Comparison of ENCODE assay signal across 24 cellular contexts in the genomic region with DNA sequence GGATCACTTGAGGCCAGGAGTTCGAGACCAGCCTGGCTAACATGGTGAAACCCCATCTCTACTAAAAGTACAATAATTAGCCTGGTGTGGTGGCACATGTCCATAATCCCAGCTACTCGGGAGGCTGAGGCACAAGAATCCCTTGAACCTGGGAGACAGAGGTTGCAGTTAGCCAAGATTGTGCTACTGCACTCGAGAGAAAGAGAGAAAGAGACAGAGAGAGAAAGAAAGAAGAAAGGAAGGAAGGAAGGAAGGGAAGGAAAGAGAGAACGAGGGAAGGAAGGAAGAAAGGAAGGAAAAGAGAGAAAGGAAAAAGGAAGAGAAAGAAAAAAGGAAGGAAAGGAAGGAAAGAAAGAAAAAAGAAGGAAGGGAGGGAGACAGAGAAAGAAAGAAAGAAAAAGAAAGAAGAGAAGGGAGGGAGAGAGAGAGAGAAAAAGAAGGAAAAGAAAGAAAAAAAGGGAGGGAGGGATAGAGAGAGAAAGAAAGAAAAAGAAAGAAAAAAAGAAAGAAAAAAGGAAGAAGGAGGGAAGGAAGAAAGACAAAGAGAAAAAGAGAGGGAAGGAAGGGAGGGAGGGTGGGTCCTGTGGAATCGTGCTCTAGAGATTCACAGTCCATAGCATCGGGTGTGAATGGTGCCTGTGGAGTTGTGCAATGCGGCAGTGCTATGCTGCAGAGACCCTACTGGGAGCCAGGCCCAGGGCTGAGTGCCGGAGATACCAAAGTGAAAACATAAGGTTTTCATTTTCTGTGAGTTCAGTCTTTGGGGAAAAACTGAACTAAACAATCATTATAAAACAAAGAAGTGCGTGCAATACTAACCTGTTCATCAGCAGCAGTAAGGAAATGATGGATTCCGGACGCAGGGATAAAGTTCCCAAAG. TPM values are rescaled to one million over a fixed set of nuclear protein-coding genes. Genes with fewer than 3 reads are reported as not detected.
A peak's percentile ranks its signal among the peaks of the same experiment; 100 is the strongest.
DNase-seq lines count a peak whose midpoint lies in the region; ATAC-seq, FAIRE-seq and TF ChIP-seq lines count a peak whose summit lies in the region.
"Had no signal": no experiment of that assay in that cellular context is flagged by ENCODE, and none has a peak within 500 bp of the region (broad histone marks: within the 10 kb centered on the region; RNA-seq: fewer than 3 reads in every experiment).

No MANE protein-coding gene starts in this region.

- H3K27me3 Mint-ChIP-seq in WTC11 (ENCODE audit: low read depth) = peaks cover 17% of the 10 kb centered on the region
- H3K27me3 Mint-ChIP-seq in activated T-helper 17 cell treated with anti-CD3 and anti-CD28 coated beads, Interleukin-2, amount 50 U/mL, for 72 hours = peaks cover 32% of the 10 kb centered on the region

- peaks cover 4% of the 10 kb centered on the region; the same call in 1 of the 2 replicates for H3K9me3 Mint-ChIP-seq in WTC11
- no peaks in the 10 kb centered on the region for H3K9me3 Mint-ChIP-seq in activated T-helper 17 cell treated with anti-CD3 and anti-CD28 coated beads, Interleukin-2, amount 50 U/mL, for 72 hours
- H3K9me3 Mint-ChIP-seq: activated CD4-positive, alpha-beta memory T cell treated with anti-CD3 and anti-CD28 coated beads, Interleukin-2, amount 10 ng/mL, durations not matched to agents 7 days and 5 days; activated naive CD4-positive, alpha-beta T cell treated with anti-CD3 and anti-CD28 coated beads, Interleukin-2, amount 50 U/mL, for 72 hours; activated T-cell treated with anti-CD3 and anti-CD28 coated beads, Interleukin-2, amount 50 U/mL, for 4 hours had no signal

- no peaks in the 10 kb centered on the region for H3K9me3 ChIP-seq in HepG2 (ENCODE audit: low read length)
- no peaks in the 10 kb centered on the region for H3K9me3 ChIP-seq in right lobe of liver
- H3K9me3 ChIP-seq: left ventricle myocardium inferior had no signal

- no TSS peak for BruUV-seq in HepG2 (replicated peaks; lab: Mats Ljungman, UMichigan)

- H3K27me3 ChIP-seq in HepG2 (ENCODE audit: control insufficient read depth in 1 of 2, insufficient read depth in 2 of 2, low read length in 2 of 2) (no peaks in the 10 kb centered on the region; a peak in 2 of 5 replicates), right lobe of liver (no peaks in the 10 kb centered on the region)

- TF ChIP-seq CTCF in HepG2 (CRISPR knock-in tag; IDR thresholded peaks at IDR 0.05) (no peak), right lobe of liver (IDR thresholded peaks at IDR 0.05) (no peak), WTC11 (IDR thresholded peaks at IDR 0.05) (no peak), fibroblast of the aortic adventitia (IDR thresholded peaks at IDR 0.05; ENCODE audit: insufficient read depth, low read length) (no peak)

- H3K4me1 ChIP-seq in HepG2 (ENCODE audit: insufficient read depth, low read length) (peaks cover 31% of the 10 kb centered on the region), right lobe of liver (peaks cover 0 to 8% (median 4%) of the 10 kb centered on the region in 4 donors)

- no peak for FAIRE-seq in HepG2 (lab: Jason Lieb, UNC)
- FAIRE-seq: colon had no signal

- peaks cover 29% of the 10 kb centered on the region for H3K4me1 Mint-ChIP-seq in WTC11
- no peaks in the 10 kb centered on the region for H3K4me1 Mint-ChIP-seq in activated T-helper 17 cell treated with anti-CD3 and anti-CD28 coated beads, Interleukin-2, amount 50 U/mL, for 72 hours

- H3K36me3 ChIP-seq in HepG2 (replicated peaks in 1 of 2; ENCODE audit: control insufficient read depth in 1 of 2, insufficient read depth in 2 of 2, low read length in 2 of 2) (no peaks in the 10 kb centered on the region), right lobe of liver (no peaks in the 10 kb centered on the region)
- H3K36me3 ChIP-seq: left ventricle myocardium inferior had no signal

- H3K4me3 ChIP-seq in HepG2 (replicated peaks in 1 of 3; ENCODE audit: insufficient read depth in 1 of 3, low read depth in 2 of 3, low read length in 3 of 3) (no peak overlapping the region), right lobe of liver (no peak overlapping the region), fibroblast of the aortic adventitia (ENCODE audit: low read depth, low read length) (no peak overlapping the region)
- H3K4me3 ChIP-seq: left ventricle myocardium inferior had no signal

- H3K79me2 ChIP-seq in HepG2 (ENCODE audit: insufficient read depth, low read length) = no peaks in the 10 kb centered on the region

- ATAC-seq in HepG2 (no peak), right lobe of liver (no peak), WTC11 (no peak)
- ATAC-seq in activated T-helper 17 cell treated with anti-CD3 and anti-CD28 coated beads, Interleukin-2, amount 50 U/mL, for 72 hours (replicated peaks) = no peak
- ATAC-seq: activated naive CD4-positive, alpha-beta T cell treated with anti-CD3 and anti-CD28 coated beads, Interleukin-2, amount 50 U/mL, for 72 hours; activated T-cell treated with anti-CD3 and anti-CD28 coated beads, Interleukin-2, amount 50 U/mL, for 4 hours had no signal

- POLR2A ChIA-PET in HepG2 (lab: Yijun Ruan, JAX) = no interaction called here
- POLR2A ChIA-PET in WTC11 (lab: Charles Lee) = no interaction called here

- no peak overlapping the region for H3K9ac ChIP-seq in HepG2 (ENCODE audit: insufficient read depth, low read depth, low read length)

- intact Hi-C loops in HepG2 (cut with micrococcal nuclease; ENCODE audit: unreplicated experiment) = loop anchor here (5.0 kb wide), 1 partner anchor 272 kb away; no protein-coding TSS in a partner anchor
- intact Hi-C loops in right lobe of liver (cut with DNase I) = loop anchor here in 1 of 2 donors (10.0 kb wide), 2 partner anchors 85 to 115 kb away; no protein-coding TSS in a partner anchor

- TF ChIP-seq POLR2A in HepG2 (IDR thresholded peaks at IDR 0.05; ENCODE audit: insufficient read depth in 1 of 2, low read depth in 2 of 2, low read length in 2 of 2) (no peak), right lobe of liver (IDR thresholded peaks at IDR 0.05) (no peak)

- no peak for TF ChIP-seq EP300 in HepG2 (IDR thresholded peaks at IDR 0.05; ENCODE audit: low read depth in 2 of 2, low read length in 2 of 2)
- TF ChIP-seq EP300 in HepG2 (CRISPR knock-in tag; IDR thresholded peaks at IDR 0.05; ENCODE audit: borderline replicate concordance) = no peak

- H3K36me3 Mint-ChIP-seq in WTC11 = no peaks in the 10 kb centered on the region
- no peaks in the 10 kb centered on the region for H3K36me3 Mint-ChIP-seq in activated T-helper 17 cell treated with anti-CD3 and anti-CD28 coated beads, Interleukin-2, amount 50 U/mL, for 72 hours (ENCODE audit: low read depth)
- H3K36me3 Mint-ChIP-seq: activated naive CD4-positive, alpha-beta T cell treated with anti-CD3 and anti-CD28 coated beads, Interleukin-2, amount 50 U/mL, for 72 hours; CD8-positive, alpha-beta memory T cell had no signal

- no peak overlapping the region for H3K27ac ChIP-seq in HepG2 (ENCODE audit: extremely low read length, insufficient read depth, low read length)
- H3K27ac ChIP-seq in right lobe of liver = no peak overlapping the region
- H3K27ac ChIP-seq: left ventricle myocardium inferior had no signal

- DNase-seq in HepG2 (ENCODE audit: low spot score) (no peak), right lobe of liver (no peak), WTC11 (ENCODE audit: low spot score) (no peak), fibroblast of the aortic adventitia (ENCODE audit: low read depth) (peak; percentile 89), SHP77 (lab: John Stamatoyannopoulos, UW) (no peak), inferior parietal cortex (ENCODE audit: extremely low spot score) (no peak), cortex of kidney (lab: John Stamatoyannopoulos, UW) (no peak)
- DNase-seq: activated CD4-positive, alpha-beta memory T cell treated with anti-CD3 and anti-CD28 coated beads, Interleukin-2, amount 10 ng/mL, durations not matched to agents 7 days and 5 days; activated CD4-positive, CD25-positive, alpha-beta regulatory T cell; activated T-cell treated with anti-CD3 and anti-CD28 coated beads, Interleukin-2, amount 50 U/mL, for 4 hours; CD8-positive, alpha-beta memory T cell; DMS79; glutamatergic neuron; left ventricle myocardium inferior; NCI-H1417; NCI-H526 treated with DMSO at 0.1 percent for 48 hours; OCI-M1; retina; stimulated activated CD4-positive, alpha-beta T cell treated with anti-CD3 and anti-CD28 coated beads, Interleukin-12 subunit alpha, Interleukin-12 subunit beta, amount 100 ng/mL, for 4 hours; substantia nigra had no signal

- H2AFZ ChIP-seq in HepG2 (ENCODE audit: low read length) = no peak overlapping the region

- TF ChIP-seq RAD21 in HepG2 (CRISPR knock-in tag; IDR thresholded peaks at IDR 0.05) = no peak

- H4K20me1 ChIP-seq in HepG2 (ENCODE audit: insufficient read depth, low read length) = no peaks in the 10 kb centered on the region

- 42% methylated on average over 11 of the region's 11 CpGs for WGBS in HepG2 (ENCODE audit: low lambda C conversion rate)
- WGBS in right lobe of liver (ENCODE audit: insufficient coverage, low coverage, low lambda C conversion rate, missing lambda C conversion rate) = 78% methylated on average over 11 of the region's 11 CpGs

- H3K27ac Mint-ChIP-seq in WTC11 = no peak overlapping the region
- H3K27ac Mint-ChIP-seq in activated T-helper 17 cell treated with anti-CD3 and anti-CD28 coated beads, Interleukin-2, amount 50 U/mL, for 72 hours = no peak overlapping the region
- H3K27ac Mint-ChIP-seq: activated CD4-positive, alpha-beta memory T cell treated with anti-CD3 and anti-CD28 coated beads, Interleukin-2, amount 10 ng/mL, durations not matched to agents 7 days and 5 days; activated naive CD4-positive, alpha-beta T cell treated with anti-CD3 and anti-CD28 coated beads, Interleukin-2, amount 50 U/mL, for 72 hours; CD8-positive, alpha-beta memory T cell had no signal

- in situ Hi-C loops in HepG2 (cut with HindIII; ENCODE audit: extremely low pct_ligation_motif_present, low pct_unique_long_range_greater_than_20kb) = loop anchor here (5.0 kb wide), 1 partner anchor 92 kb away; no protein-coding TSS in a partner anchor

- CTCF ChIA-PET in HepG2 (lab: Yijun Ruan, JAX; ENCODE audit: low intra/inter-chr PET ratio, low total read pairs) (no interaction called here), WTC11 (lab: Charles Lee) (interaction anchor here (1.2 to 3.3 kb wide), 3 partner anchors 94 to 214 kb away, joined by 3 to 28 read pairs (median 4); no protein-coding TSS in a partner anchor)

- no peak overlapping the region for H3K4me2 ChIP-seq in HepG2 (ENCODE audit: low read depth, low read length)

- H3K4me3 Mint-ChIP-seq in WTC11 = no peak overlapping the region
- H3K4me3 Mint-ChIP-seq in activated T-helper 17 cell treated with anti-CD3 and anti-CD28 coated beads, Interleukin-2, amount 50 U/mL, for 72 hours = no peak overlapping the region
- H3K4me3 Mint-ChIP-seq: activated CD4-positive, alpha-beta memory T cell treated with anti-CD3 and anti-CD28 coated beads, Interleukin-2, amount 10 ng/mL, durations not matched to agents 7 days and 5 days; activated T-cell treated with anti-CD3 and anti-CD28 coated beads, Interleukin-2, amount 50 U/mL, for 4 hours; CD8-positive, alpha-beta memory T cell had no signal

RNA-seq across cellular contexts. Expression of a gene that starts 4.6 kb away (rescaled TPM):
- 47.5 and 119 TPM in 2 replicates for total RNA-seq in HepG2 (2016; rRNA removed; fragmentation: Illumina TruSeq; extraction: Trizol)
- 9.3 and 11.1 TPM in 2 replicates for total RNA-seq in HepG2 (2016; cell fraction: cytosol; rRNA removed; fragmentation: Illumina TruSeq; extraction: Trizol; ENCODE audit: low read depth)
- 45.4 and 119 TPM in 2 replicates for total RNA-seq in HepG2 (2016; cell fraction: insoluble cytoplasmic fraction; rRNA removed; fragmentation: Illumina TruSeq; extraction: Trizol)
- total RNA-seq in HepG2 (2016; cell fraction: membrane; rRNA removed; fragmentation: Illumina TruSeq; extraction: Trizol) = 27.4 and 30.5 TPM in 2 replicates
- 90.3 and 111 TPM in 2 replicates for total RNA-seq in HepG2 (2016; cell fraction: nucleus; rRNA removed; fragmentation: Illumina TruSeq; extraction: Trizol)
- polyA plus RNA-seq in HepG2 (2011; rRNA removed) = 108 and 113 TPM in 2 replicates
- 78.7 and 130 TPM in 2 replicates for polyA plus RNA-seq in HepG2 (2011; cell fraction: cytosol; rRNA removed)
- polyA plus RNA-seq in HepG2 (2011; cell fraction: nucleus; rRNA removed) = 66.7 and 76.2 TPM in 2 replicates
- polyA plus RNA-seq in HepG2 (2012) = 44.8 and 48.6 TPM in 2 replicates
- 8.7 TPM in 2 replicates for polyA plus RNA-seq in HepG2 (2016; cell fraction: cytosol; fragmentation: Illumina TruSeq; extraction: Trizol; ENCODE audit: low read depth)
- 49.7 and 54.3 TPM in 2 replicates for polyA plus RNA-seq in HepG2 (2016; cell fraction: insoluble cytoplasmic fraction; fragmentation: Illumina TruSeq; extraction: Trizol; ENCODE audit: low read depth)
- polyA plus RNA-seq in HepG2 (2016; cell fraction: membrane; fragmentation: Illumina TruSeq; extraction: Trizol; ENCODE audit: low read depth) = 17.8 and 18.0 TPM in 2 replicates
- polyA plus RNA-seq in HepG2 (2016; cell fraction: nucleus; fragmentation: Illumina TruSeq; extraction: Trizol; ENCODE audit: insufficient read depth, low read depth) = 156 and 173 TPM in 2 replicates
- 13.0 and 159 TPM in 2 replicates for polyA minus RNA-seq in HepG2 (2011; rRNA and poly(A)+ RNA removed; ENCODE audit: low replicate concordance)
- polyA minus RNA-seq in HepG2 (2011; cell fraction: cytosol; rRNA and poly(A)+ RNA removed) = 69.2 and 73.2 TPM in 2 replicates
- polyA minus RNA-seq in HepG2 (2011; cell fraction: nucleus; rRNA and poly(A)+ RNA removed) = 14.8 and 16.3 TPM in 2 replicates
- total RNA-seq in right lobe of liver = 100 to 1,000 TPM; 260 to 452 (median 415) TPM
- 47.3 to 52.6 TPM (median 52.6 TPM) in 3 replicates for total RNA-seq in WTC11 (2021)
- 4.6 and 13.0 TPM in 2 replicates for total RNA-seq in fibroblast of the aortic adventitia (ENCODE audit: low replicate concordance)
- under 1 TPM in 1 of 2 donors, not detected in 1; 0.30 TPM for total RNA-seq in activated T-helper 17 cell treated with anti-CD3 and anti-CD28 coated beads, Interleukin-2, amount 50 U/mL, for 72 hours
- total RNA-seq: mononuclear cell had no signal
- polyA plus RNA-seq: CD8-positive, alpha-beta memory T cell had no signal
